In genomic region chr10:5588080-5588453, GRCh38 we compare ENCODE assay signal across 2 cellular contexts.
A peak's percentile ranks its signal among the peaks of the same experiment; 100 is the strongest.
TF ChIP-seq lines count a peak whose summit lies in the region.

No MANE protein-coding gene starts in this region.

TF ChIP-seq in K562, 482 proteins besides CTCF, POLR2A, EP300 and RAD21 (continued from another document):
- TF ChIP-seq ADNP (tag; IDR thresholded peaks at IDR 0.05), result peak; percentile 59
- TF ChIP-seq TSC22D4 (tag; IDR thresholded peaks at IDR 0.05), result no peak
- peak; percentile 70 for TF ChIP-seq BCOR (IDR thresholded peaks at IDR 0.05)
- no peak for TF ChIP-seq C11orf30 (IDR thresholded peaks at IDR 0.05; ENCODE audit: low read depth)
- TF ChIP-seq RCOR1 (IDR thresholded peaks at IDR 0.05; ENCODE audit: borderline replicate concordance in 1 of 2, low read depth in 2 of 2, low read length in 2 of 2), result 0 out of 4 replicates have a peak, but pooled peaks of 1 of the 2 experiments have one; percentile 15
TF ChIP-seq in K562: peak in this region for 5.

TF ChIP-seq in HepG2, 621 proteins besides CTCF, POLR2A, EP300 and RAD21 (continued from another document):
- TF ChIP-seq ZNF512 (CRISPR knock-in tag; IDR thresholded peaks at IDR 0.05), result no peak
- TF ChIP-seq ZNF670 (CRISPR knock-in tag; IDR thresholded peaks at IDR 0.05; ENCODE audit: borderline replicate concordance), result no peak
- no peak for TF ChIP-seq EEA1 (CRISPR knock-in tag; IDR thresholded peaks at IDR 0.05; ENCODE audit: borderline replicate concordance)
- no peak for TF ChIP-seq TERF1 (CRISPR knock-in tag; IDR thresholded peaks at IDR 0.05)
- TF ChIP-seq ZFP36L2 (CRISPR knock-in tag; IDR thresholded peaks at IDR 0.05), result no peak
- TF ChIP-seq ZNF572 (CRISPR knock-in tag; IDR thresholded peaks at IDR 0.05), result no peak
- peak; percentile 95 for TF ChIP-seq ZNF629 (CRISPR knock-in tag; conservative IDR thresholded peaks at IDR 0.05)
- no peak for TF ChIP-seq PRDM4 (CRISPR knock-in tag; IDR thresholded peaks at IDR 0.05; ENCODE audit: borderline replicate concordance)
- TF ChIP-seq ZBTB39 (CRISPR knock-in tag; IDR thresholded peaks at IDR 0.05), result no peak
- no peak for TF ChIP-seq CREM (IDR thresholded peaks at IDR 0.05)
- no peak for TF ChIP-seq CREM (CRISPR knock-in tag; IDR thresholded peaks at IDR 0.05)
- peak; percentile 84 for TF ChIP-seq ZMYM3 (CRISPR knock-in tag; IDR thresholded peaks at IDR 0.05)
- TF ChIP-seq STAT5B (CRISPR knock-in tag; IDR thresholded peaks at IDR 0.05), result no peak
TF ChIP-seq in HepG2: peak in this region for 2.
